ENCODE assay signal across 4 cellular contexts in genomic region chr12:6427796-6428195, GRCh38. TPM values are rescaled to one million over a fixed set of nuclear protein-coding genes. Genes with fewer than 3 reads are reported as not detected.
"Had no signal": no experiment of that assay in that cellular context is flagged by ENCODE, and none has a peak within 500 bp of the region (broad histone marks: within the 10 kb centered on the region; RNA-seq: fewer than 3 reads in every experiment).

No MANE protein-coding gene starts in this region.

RNA-seq across cellular contexts. Expression of gene CD27, which starts 17.0 kb away (rescaled TPM):
- total RNA-seq: hepatocyte, kidney epithelial cell, renal cortical epithelial cell, skeletal muscle tissue had no signal

RNA-seq across cellular contexts. Expression of gene SCNN1A, which starts 52.4 kb away (rescaled TPM):
- total RNA-seq: skeletal muscle tissue had no signal
